18 cellular contexts compared by ENCODE assay signal in the genomic region with DNA sequence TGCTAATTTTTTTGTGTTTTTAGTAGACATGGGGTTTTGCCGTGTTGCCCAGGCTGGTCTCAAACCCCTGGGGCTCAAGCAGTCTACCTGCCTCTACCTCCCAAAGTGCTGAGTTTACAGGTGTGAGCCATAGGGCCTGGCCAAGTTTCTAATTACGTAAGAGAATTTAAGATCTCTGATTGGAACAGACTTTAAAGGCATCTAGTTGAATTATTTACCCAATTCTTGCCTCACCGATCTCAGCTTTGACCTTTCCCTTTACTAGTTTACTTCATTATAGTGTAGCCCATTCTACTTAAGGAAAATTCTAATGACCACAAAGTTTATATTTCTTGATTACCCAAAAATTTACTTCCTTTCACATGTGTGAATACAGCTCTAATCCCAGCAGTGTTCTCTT.
DNase-seq lines count a peak whose midpoint lies in the region; ATAC-seq and TF ChIP-seq lines count a peak whose summit lies in the region.
"Had no signal": no experiment of that assay in that cellular context is flagged by ENCODE, and none has a peak within 500 bp of the region (broad histone marks: within the 10 kb centered on the region; RNA-seq: fewer than 3 reads in every experiment).

No MANE protein-coding gene starts in this region.

- peaks cover 11% of the 10 kb centered on the region for H3K4me1 Mint-ChIP-seq in MCF 10A (ENCODE audit: insufficient read depth, unreplicated experiment)

- 100% methylated on average over 2 of the region's 3 CpGs; no CpG with 5 or more reads in 1 of the 2 experiments for WGBS in mesodermal cell (ENCODE audit: insufficient coverage in 2 of 2), 2 experiments

- no peaks in the 10 kb centered on the region for H3K9me3 Mint-ChIP-seq in MCF 10A (ENCODE audit: unreplicated experiment)

- intact Hi-C loops in MCF 10A (cut with micrococcal nuclease), result no loop called here
- intact Hi-C loops in breast epithelium (cut with DNase I; ENCODE audit: low total_unique reads), result loop anchor here (5.0 kb wide), 1 partner anchor 130 kb away; no protein-coding TSS in a partner anchor

- CTCF ChIA-PET in MCF 10A (lab: Yijun Ruan, JAX), result no interaction called here

- no TSS peak for BruUV-seq in MCF 10A (replicated peaks; lab: Mats Ljungman, UMichigan)

- peak; percentile 21 for DNase-seq in MCF 10A (ENCODE audit: unreplicated experiment)
- DNase-seq in breast epithelium (ENCODE audit: low spot score in 2 of 2), result no peak
- peak; percentile 39 for DNase-seq in fibroblast of gingiva (ENCODE audit: low read depth)
- no peak for DNase-seq in NCI-H2107 (lab: John Stamatoyannopoulos, UW)
- no peak for DNase-seq in NK-92 treated with Interleukin-12 subunit alpha and Interleukin-12 subunit beta, amount 100 ng/mL, for 24 hours (lab: John Stamatoyannopoulos, UW)
- no peak for DNase-seq in A172 (ENCODE audit: low spot score)
- DNase-seq: DMS 273 treated with DMSO at 0.1 percent for 48 hours, EL, H7, NCI-H1436 treated with DMSO at 0.1 percent for 48 hours, NCI-H345, NCI-H526 treated with DMSO at 0.1 percent for 48 hours had no signal

- H3K27me3 Mint-ChIP-seq in MCF 10A (ENCODE audit: insufficient read depth, unreplicated experiment), result no peaks in the 10 kb centered on the region

- H3K4me3 ChIP-seq in breast epithelium, result no peak overlapping the region
- no peak overlapping the region for H3K4me3 ChIP-seq in mesodermal cell (ENCODE audit: extremely low read depth, insufficient read depth, low read length, poor library complexity, severe bottlenecking)
- H3K4me3 ChIP-seq: BLaER1 treated with 17β-estradiol and CSF1 and Interleukin-3, amounts not matched to agents 10 nM and 100 nM; SJSA1 had no signal

- peak overlapping the region; percentile 1 for H3K27ac Mint-ChIP-seq in MCF 10A (ENCODE audit: low read depth, unreplicated experiment)

- ATAC-seq in activated CD4-positive, CD25-positive, alpha-beta regulatory T cell treated with anti-CD3 and anti-CD28 coated beads, Interleukin-2, amount 50 U/mL, for 24 hours, result no peak

- no peaks in the 10 kb centered on the region for H3K27me3 ChIP-seq in breast epithelium
- H3K27me3 ChIP-seq: BLaER1 treated with 17β-estradiol and CSF1 and Interleukin-3, amounts not matched to agents 10 nM and 100 nM; SJSA1 had no signal

- H3K36me3 Mint-ChIP-seq in MCF 10A (ENCODE audit: insufficient read depth, unreplicated experiment), result peaks cover 55% of the 10 kb centered on the region

- no peak overlapping the region for H3K4me3 Mint-ChIP-seq in MCF 10A (ENCODE audit: unreplicated experiment)

- H3K4me1 ChIP-seq in breast epithelium, result no peaks in the 10 kb centered on the region
- H3K4me1 ChIP-seq in mesodermal cell (ENCODE audit: control insufficient read depth, insufficient read depth, low read length, poor library complexity, severe bottlenecking), result peaks cover 19% of the 10 kb centered on the region

- H3K9me3 ChIP-seq in breast epithelium (no peaks in the 10 kb centered on the region), mesodermal cell (ENCODE audit: control insufficient read depth, low read length) (peaks cover 10% of the 10 kb centered on the region)
- H3K9me3 ChIP-seq: SJSA1 had no signal

- no peak overlapping the region for H3K27ac ChIP-seq in breast epithelium
- H3K27ac ChIP-seq in mesodermal cell (ENCODE audit: low read depth, low read length, severe bottlenecking), result peak overlapping the region; percentile 70
- H3K27ac ChIP-seq: 22Rv1; BLaER1 treated with 17β-estradiol and CSF1 and Interleukin-3, amounts not matched to agents 10 nM and 100 nM; RWPE1; SJSA1 had no signal

- POLR2A ChIA-PET in MCF 10A (lab: Yijun Ruan, JAX), result interaction anchor here (0.8 to 1.2 kb wide), 2 partner anchors 13 to 15 kb away, joined by 3 read pairs; no protein-coding TSS in a partner anchor

- H3K36me3 ChIP-seq in breast epithelium, result no peaks in the 10 kb centered on the region
- peaks cover 17% of the 10 kb centered on the region for H3K36me3 ChIP-seq in mesodermal cell (ENCODE audit: control insufficient read depth, insufficient read depth, low read length)
- H3K36me3 ChIP-seq: SJSA1 had no signal

- TF ChIP-seq CTCF in MCF 10A (IDR thresholded peaks at IDR 0.05; ENCODE audit: unreplicated experiment), result no peak
- TF ChIP-seq CTCF in breast epithelium (IDR thresholded peaks at IDR 0.05), result no peak

- no peak for TF ChIP-seq POLR2A in breast epithelium (IDR thresholded peaks at IDR 0.05)

Comparison
In these comparisons a context has a peak if more than half of its experiments do, and no peak if none do; other contexts are left out.
1. DNase-seq: peak in MCF 10A (single experiment) and fibroblast of gingiva (single experiment); none in breast epithelium (0 of 2), NCI-H2107 (single experiment), NK-92 treated with Interleukin-12 subunit alpha and Interleukin-12 subunit beta, amount 100 ng/mL, for 24 hours (single experiment) and A172 (single experiment).